9 cellular contexts compared by ENCODE assay signal in genomic region chr4:109998867-109999303, GRCh38.
A peak's percentile ranks its signal among the peaks of the same experiment; 100 is the strongest.
DNase-seq lines count a peak whose midpoint lies in the region; ATAC-seq and TF ChIP-seq lines count a peak whose summit lies in the region.
"Had no signal": no experiment of that assay in that cellular context is flagged by ENCODE, and none has a peak within 500 bp of the region (broad histone marks: within the 10 kb centered on the region; RNA-seq: fewer than 3 reads in every experiment).

No MANE protein-coding gene starts in this region.

- no peak overlapping the region for H3K4me3 Mint-ChIP-seq in stimulated activated naive CD8-positive, alpha-beta T cell treated with anti-CD3 and anti-CD28 coated beads, Interleukin-15, amount 100 ng/mL, for 72 hours

- H3K36me3 ChIP-seq in esophagus squamous epithelium: no peaks in the 10 kb centered on the region

- peak; percentile 64 for TF ChIP-seq CTCF in LNCaP clone FGC (IDR thresholded peaks at IDR 0.05; ENCODE audit: control insufficient read depth, extremely low read depth, insufficient read depth)
- TF ChIP-seq CTCF in esophagus squamous epithelium (IDR thresholded peaks at IDR 0.05): peak; percentile 51 to 78 (median 62)

- no peak overlapping the region for H3K27ac ChIP-seq in esophagus squamous epithelium
- H3K27ac ChIP-seq: HL-60 had no signal

- H3K27me3 Mint-ChIP-seq in stimulated activated naive CD8-positive, alpha-beta T cell treated with anti-CD3 and anti-CD28 coated beads, Interleukin-15, amount 100 ng/mL, for 72 hours: peaks cover 18% of the 10 kb centered on the region

- H3K27me3 ChIP-seq in esophagus squamous epithelium: no peaks in the 10 kb centered on the region

- ATAC-seq in stimulated activated naive CD8-positive, alpha-beta T cell treated with anti-CD3 and anti-CD28 coated beads, Interleukin-15, amount 100 ng/mL, for 72 hours: peak; percentile 55
- no peak for ATAC-seq in stimulated activated naive CD8-positive, alpha-beta T cell treated with anti-CD3 and anti-CD28 coated beads, Interleukin-15, Interleukin-2, amounts not matched to agents 100 U/mL and 50 U/mL, for 24 hours
- peak; percentile 38 for ATAC-seq in GM21786 (IDR thresholded peaks at IDR 0.05; ENCODE audit: unreplicated experiment)
- no peak for ATAC-seq in HG02970 (IDR thresholded peaks at IDR 0.05; ENCODE audit: low FRiP score, unreplicated experiment)

- 0 to 4% methylated on average over 1 of the region's 1 CpG for WGBS in esophagus squamous epithelium, 2 donors

- H3K4me1 Mint-ChIP-seq in stimulated activated naive CD8-positive, alpha-beta T cell treated with anti-CD3 and anti-CD28 coated beads, Interleukin-15, amount 100 ng/mL, for 72 hours: no peaks in the 10 kb centered on the region

- intact Hi-C loops in esophagus squamous epithelium (cut with DNase I): loop anchor here (2.0 kb wide), 1 partner anchor 516 kb away; no protein-coding TSS in a partner anchor

- no peak overlapping the region for H3K27ac Mint-ChIP-seq in stimulated activated naive CD8-positive, alpha-beta T cell treated with anti-CD3 and anti-CD28 coated beads, Interleukin-15, amount 100 ng/mL, for 72 hours

- no peaks in the 10 kb centered on the region for H3K9me3 Mint-ChIP-seq in stimulated activated naive CD8-positive, alpha-beta T cell treated with anti-CD3 and anti-CD28 coated beads, Interleukin-15, amount 100 ng/mL, for 72 hours

- peaks cover 3 to 30% (median 9%) of the 10 kb centered on the region in 3 donors for H3K4me1 ChIP-seq in esophagus squamous epithelium

- no peak for TF ChIP-seq POLR2A in esophagus squamous epithelium (IDR thresholded peaks at IDR 0.05)

- DNase-seq in stimulated activated naive CD8-positive, alpha-beta T cell treated with anti-CD3 and anti-CD28 coated beads, Interleukin-15, amount 100 ng/mL, for 72 hours: peak in 1 of 2 donors; percentile 28
- DNase-seq in stimulated activated naive CD8-positive, alpha-beta T cell treated with anti-CD3 and anti-CD28 coated beads, Interleukin-15, Interleukin-2, amounts not matched to agents 100 U/mL and 50 U/mL, for 24 hours: no peak
- DNase-seq in LNCaP clone FGC (ENCODE audit: low read depth) (peak; percentile 35), SKM-1 (lab: John Stamatoyannopoulos, UW; ENCODE audit: unreplicated experiment) (peak; percentile 51), esophagus squamous epithelium (lab: John Stamatoyannopoulos, UW) (no peak), non-pigmented ciliary epithelial cell (ENCODE audit: low read depth) (peak; percentile 19)

- H3K4me3 ChIP-seq in LNCaP clone FGC (ENCODE audit: low read depth, low read length): no peak overlapping the region
- no peak overlapping the region for H3K4me3 ChIP-seq in esophagus squamous epithelium

- H3K9me3 ChIP-seq in esophagus squamous epithelium: no peaks in the 10 kb centered on the region

Comparison
In these comparisons a context has a peak if more than half of its experiments do, and no peak if none do; other contexts are left out.
1. ATAC-seq: peak in stimulated activated naive CD8-positive, alpha-beta T cell treated with anti-CD3 and anti-CD28 coated beads, Interleukin-15, amount 100 ng/mL, for 72 hours (single experiment) and GM21786 (single experiment); none in stimulated activated naive CD8-positive, alpha-beta T cell treated with anti-CD3 and anti-CD28 coated beads, Interleukin-15, Interleukin-2, amounts not matched to agents 100 U/mL and 50 U/mL, for 24 hours (single experiment) and HG02970 (single experiment).
2. DNase-seq: peak in LNCaP clone FGC (single experiment), SKM-1 (single experiment) and non-pigmented ciliary epithelial cell (single experiment); none in stimulated activated naive CD8-positive, alpha-beta T cell treated with anti-CD3 and anti-CD28 coated beads, Interleukin-15, Interleukin-2, amounts not matched to agents 100 U/mL and 50 U/mL, for 24 hours (single experiment) and esophagus squamous epithelium (single experiment).